8 cellular contexts compared by ENCODE assay signal in the genomic region with DNA sequence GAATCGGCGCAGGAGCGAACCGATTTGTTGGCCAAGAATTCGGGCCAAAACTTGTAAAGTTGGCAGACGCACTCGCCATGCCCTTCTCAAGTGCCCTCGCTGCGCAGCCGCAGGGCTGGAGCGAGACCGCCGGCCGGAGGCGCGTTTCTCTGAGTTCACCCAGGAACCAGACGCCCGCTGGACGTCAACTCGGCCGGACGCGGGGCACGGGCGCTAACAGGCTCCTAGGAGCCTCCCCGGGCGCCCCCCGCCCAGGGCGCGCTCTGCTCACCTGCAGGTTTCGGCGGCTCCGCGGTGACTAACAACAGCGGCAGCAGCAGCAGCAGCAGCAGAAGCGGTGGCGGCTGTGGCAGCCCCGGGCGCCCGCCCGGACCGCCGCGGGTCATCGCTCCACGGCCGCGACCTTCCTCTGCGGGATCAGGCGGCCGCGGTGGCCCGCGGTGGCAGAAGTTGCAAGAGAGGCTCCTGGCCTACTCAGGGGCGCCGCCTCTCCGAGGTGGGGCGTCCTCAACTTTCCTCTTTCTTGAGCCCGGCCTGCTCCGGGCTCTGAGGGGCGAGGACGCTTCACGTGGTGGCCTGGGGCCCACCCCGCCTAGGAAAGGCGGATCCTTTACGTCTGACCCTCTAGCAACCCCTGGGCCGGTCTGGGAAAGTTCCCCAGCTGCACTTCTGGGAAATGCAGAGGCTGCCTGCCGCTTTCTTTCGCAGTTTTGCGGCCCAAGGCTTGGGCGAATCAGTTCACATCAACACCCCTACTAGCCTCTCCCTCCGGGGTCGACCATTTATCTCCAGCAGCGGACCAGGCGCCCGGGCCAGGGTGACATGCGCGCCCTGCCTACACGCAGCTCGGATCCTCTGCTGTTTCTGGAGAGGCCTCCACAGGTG. TPM values are rescaled to one million over a fixed set of nuclear protein-coding genes. Genes with fewer than 3 reads are reported as not detected.
DNase-seq lines count a peak whose midpoint lies in the region; ATAC-seq and TF ChIP-seq lines count a peak whose summit lies in the region.

A gene with protein sequence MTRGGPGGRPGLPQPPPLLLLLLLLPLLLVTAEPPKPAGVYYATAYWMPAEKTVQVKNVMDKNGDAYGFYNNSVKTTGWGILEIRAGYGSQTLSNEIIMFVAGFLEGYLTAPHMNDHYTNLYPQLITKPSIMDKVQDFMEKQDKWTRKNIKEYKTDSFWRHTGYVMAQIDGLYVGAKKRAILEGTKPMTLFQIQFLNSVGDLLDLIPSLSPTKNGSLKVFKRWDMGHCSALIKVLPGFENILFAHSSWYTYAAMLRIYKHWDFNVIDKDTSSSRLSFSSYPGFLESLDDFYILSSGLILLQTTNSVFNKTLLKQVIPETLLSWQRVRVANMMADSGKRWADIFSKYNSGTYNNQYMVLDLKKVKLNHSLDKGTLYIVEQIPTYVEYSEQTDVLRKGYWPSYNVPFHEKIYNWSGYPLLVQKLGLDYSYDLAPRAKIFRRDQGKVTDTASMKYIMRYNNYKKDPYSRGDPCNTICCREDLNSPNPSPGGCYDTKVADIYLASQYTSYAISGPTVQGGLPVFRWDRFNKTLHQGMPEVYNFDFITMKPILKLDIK (minus strand): TSS at position 573 of the 885 bp plus-strand sequence. CDS start 187 bp downstream, at position 386.

- no peaks in the 10 kb centered on the region for H3K9me3 Mint-ChIP-seq in activated CD4-positive, alpha-beta T cell treated with anti-CD3 and anti-CD28 coated beads, Interleukin-2, amount 10 ng/mL, durations not matched to agents 24 days and 14 days
- H3K9me3 Mint-ChIP-seq in activated naive CD8-positive, alpha-beta T cell (ENCODE audit: low read depth), result no peaks in the 10 kb centered on the region
- no peaks in the 10 kb centered on the region for H3K9me3 Mint-ChIP-seq in osteocyte (ENCODE audit: unreplicated experiment)

- no peak for TF ChIP-seq CTCF in osteocyte (IDR thresholded peaks at IDR 0.05)

- ATAC-seq in HG03066 (IDR thresholded peaks at IDR 0.05; ENCODE audit: low read depth, unreplicated experiment) (peak; percentile 55), left cardiac atrium (peak; percentile 94)

- no peaks in the 10 kb centered on the region for H3K36me3 Mint-ChIP-seq in activated CD4-positive, alpha-beta T cell treated with anti-CD3 and anti-CD28 coated beads, Interleukin-2, amount 10 ng/mL, durations not matched to agents 24 days and 14 days (ENCODE audit: low read depth)
- peaks cover 2% of the 10 kb centered on the region for H3K36me3 Mint-ChIP-seq in activated naive CD8-positive, alpha-beta T cell
- no peaks in the 10 kb centered on the region for H3K36me3 Mint-ChIP-seq in osteocyte (ENCODE audit: unreplicated experiment)

- H3K27me3 Mint-ChIP-seq in activated CD4-positive, alpha-beta T cell treated with anti-CD3 and anti-CD28 coated beads, Interleukin-2, amount 10 ng/mL, durations not matched to agents 24 days and 14 days, result peaks cover 43% of the 10 kb centered on the region
- peaks cover 28% of the 10 kb centered on the region for H3K27me3 Mint-ChIP-seq in activated naive CD8-positive, alpha-beta T cell
- H3K27me3 Mint-ChIP-seq in osteocyte (ENCODE audit: unreplicated experiment), result peaks cover 27% of the 10 kb centered on the region

- no peaks in the 10 kb centered on the region for H3K4me1 Mint-ChIP-seq in activated CD4-positive, alpha-beta T cell treated with anti-CD3 and anti-CD28 coated beads, Interleukin-2, amount 10 ng/mL, durations not matched to agents 24 days and 14 days
- peaks cover 3% of the 10 kb centered on the region for H3K4me1 Mint-ChIP-seq in activated naive CD8-positive, alpha-beta T cell (ENCODE audit: low read depth)
- peaks cover 1% of the 10 kb centered on the region for H3K4me1 Mint-ChIP-seq in osteocyte (ENCODE audit: unreplicated experiment)

- DNase-seq in activated CD4-positive, alpha-beta T cell treated with anti-CD3 and anti-CD28 coated beads, Interleukin-2, amount 10 ng/mL, durations not matched to agents 24 days and 14 days, result peak; percentile 57
- DNase-seq in activated CD4-positive, alpha-beta T cell treated with anti-CD3 and anti-CD28 coated beads, Interleukin-2, amount 50 U/mL, for 4 hours, result no peak
- DNase-seq in left cardiac atrium (peak; percentile 77), osteocyte (ENCODE audit: extremely low spot score, unreplicated experiment) (no peak), SKM-1 treated with dmso at 0.1 percent for 144 hours (lab: John Stamatoyannopoulos, UW; ENCODE audit: unreplicated experiment) (no peak), NCI-H2107 (lab: John Stamatoyannopoulos, UW) (no peak)

- no peak within 1 kb of the TSS for H3K27ac Mint-ChIP-seq in activated CD4-positive, alpha-beta T cell treated with anti-CD3 and anti-CD28 coated beads, Interleukin-2, amount 10 ng/mL, durations not matched to agents 24 days and 14 days
- no peak within 1 kb of the TSS for H3K27ac Mint-ChIP-seq in activated naive CD8-positive, alpha-beta T cell
- H3K27ac Mint-ChIP-seq in osteocyte (ENCODE audit: unreplicated experiment), result no peak within 1 kb of the TSS

- peak within 1 kb of the TSS; percentile 36 for H3K4me3 Mint-ChIP-seq in activated CD4-positive, alpha-beta T cell treated with anti-CD3 and anti-CD28 coated beads, Interleukin-2, amount 10 ng/mL, durations not matched to agents 24 days and 14 days
- H3K4me3 Mint-ChIP-seq in activated naive CD8-positive, alpha-beta T cell, result peak within 1 kb of the TSS; percentile 54
- peak within 1 kb of the TSS; percentile 47 for H3K4me3 Mint-ChIP-seq in osteocyte (ENCODE audit: unreplicated experiment)

- intact Hi-C loops in activated CD4-positive, alpha-beta T cell treated with anti-CD3 and anti-CD28 coated beads, Interleukin-2, amount 10 ng/mL, durations not matched to agents 24 days and 14 days (cut with micrococcal nuclease), result no loop called here
- intact Hi-C loops in left cardiac atrium (cut with DNase I), result loop anchor here in 1 of 2 donors (10.0 kb wide), 1 partner anchor 203 kb away; a partner anchor contains a TSS

RNA-seq across cellular contexts. Expression of the gene that starts here (rescaled TPM):
- not detected in 2 replicates for total RNA-seq in activated CD4-positive, alpha-beta T cell treated with anti-CD3 and anti-CD28 coated beads, Interleukin-2, amount 10 ng/mL, durations not matched to agents 24 days and 14 days
- total RNA-seq in left cardiac atrium (10 to 100 TPM; 22.0 to 30.9 TPM), osteocyte (0.13 and 0.89 TPM in 2 replicates)

Comparison
In these comparisons a context has a peak if more than half of its experiments do, and no peak if none do; other contexts are left out.
1. RNA of the gene that starts here (total RNA-seq): 22.0 to 30.9 TPM in left cardiac atrium; 0.13 to 0.89 TPM in osteocyte and not detected in activated CD4-positive, alpha-beta T cell treated with anti-CD3 and anti-CD28 coated beads, Interleukin-2, amount 10 ng/mL, durations not matched to agents 24 days and 14 days; every median in the first group is over 10 times any median in the second.
2. Peak in DNase-seq in activated CD4-positive, alpha-beta T cell treated with anti-CD3 and anti-CD28 coated beads, Interleukin-2, amount 10 ng/mL, durations not matched to agents 24 days and 14 days; RNA of the gene not detected or under 1 TPM.
3. Peak in every context shown above with its lines, with median percentiles within 50 percentile points of each other: H3K4me3 Mint-ChIP-seq.